20 cellular contexts compared by ENCODE assay signal in genomic region chr5:142945845-142946244, GRCh38.
"Had no signal": no experiment of that assay in that cellular context is flagged by ENCODE, and none has a peak within 500 bp of the region (broad histone marks: within the 10 kb centered on the region; RNA-seq: fewer than 3 reads in every experiment).

No MANE protein-coding gene starts in this region.

- H3K27me3 ChIP-seq: SJCRH30 had no signal

- H3K36me3 ChIP-seq: SJCRH30 had no signal

- ATAC-seq: Panc1, PC-3 had no signal

- DNase-seq: KBM-7, MV-4-11, NCI-H1048, NCI-H1105, NCI-H1417, NCI-H1436 treated with DMSO at 0.1 percent for 48 hours, NCI-H1694, NCI-H187 treated with DMSO at 0.1 percent for 48 hours, NCI-H2029 treated with DMSO at 0.1 percent for 48 hours, NCI-H2171 treated with DMSO at 0.1 percent for 48 hours, NCI-H345, NCI-H524, NCI-H526 treated with DMSO at 0.1 percent for 48 hours, NCI-H748 treated with DMSO at 0.1 percent for 48 hours, PC-3, SHP77, SJCRH30 had no signal

- H3K27ac ChIP-seq: RWPE1, SJCRH30, SK-N-MC had no signal

- H3K9me3 ChIP-seq: SJCRH30 had no signal

- H3K4me3 ChIP-seq: SJCRH30, SK-N-MC had no signal
